In the genomic region with DNA sequence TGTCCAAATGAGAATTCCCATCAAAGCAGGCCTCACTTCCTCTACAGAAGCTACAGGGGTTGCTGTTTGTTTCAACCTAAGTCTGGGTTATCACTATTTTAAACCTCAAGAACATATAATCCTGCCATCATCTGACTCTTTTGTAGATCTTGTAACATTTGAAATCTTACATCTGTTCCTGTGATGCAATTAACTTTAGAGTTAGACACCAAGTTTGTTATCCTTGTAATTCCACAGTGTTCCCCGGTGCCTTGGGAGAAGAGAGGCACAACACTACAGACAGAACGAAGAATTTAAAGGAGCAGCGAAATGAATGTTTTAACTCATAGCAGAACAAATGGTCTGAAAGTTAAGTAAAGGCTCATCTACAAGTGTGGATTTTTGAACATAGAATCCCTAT, we compare ENCODE assay signal across 15 cellular contexts.
DNase-seq lines count a peak whose midpoint lies in the region; ATAC-seq and TF ChIP-seq lines count a peak whose summit lies in the region.
"Had no signal": no experiment of that assay in that cellular context is flagged by ENCODE, and none has a peak within 500 bp of the region (broad histone marks: within the 10 kb centered on the region; RNA-seq: fewer than 3 reads in every experiment).

No MANE protein-coding gene starts in this region.

- H3K4me3 ChIP-seq in left ventricle myocardium inferior (no peak overlapping the region), fibroblast of pulmonary artery (replicated peaks; ENCODE audit: low read depth, low read length) (no peak overlapping the region)
- H3K4me3 ChIP-seq: K562 had no signal

- H3K4me1 Mint-ChIP-seq in nephron: peaks cover 5% of the 10 kb centered on the region

- H3K27ac ChIP-seq in left ventricle myocardium inferior (replicated peaks): no peak overlapping the region
- no peak overlapping the region for H3K27ac ChIP-seq in substantia nigra (ENCODE audit: low read depth, low read length, poor library complexity, severe bottlenecking)
- H3K27ac ChIP-seq: HL-60 had no signal

- ATAC-seq in left ventricle myocardium superior (peak; percentile 82), HG03457 (IDR thresholded peaks at IDR 0.05; ENCODE audit: unreplicated experiment) (no peak)
- ATAC-seq: K562 had no signal

- no peak for TF ChIP-seq CTCF in left ventricle myocardium inferior (IDR thresholded peaks at IDR 0.05; ENCODE audit: borderline replicate concordance)
- no peak for TF ChIP-seq CTCF in fibroblast of pulmonary artery (IDR thresholded peaks at IDR 0.05; ENCODE audit: low read length, missing control alignments)
- TF ChIP-seq CTCF in nephron (IDR thresholded peaks at IDR 0.05; ENCODE audit: unreplicated experiment in 3 of 3): no peak

- H3K4me3 Mint-ChIP-seq in nephron: no peak overlapping the region
- H3K4me3 Mint-ChIP-seq: H9 had no signal

- no peaks in the 10 kb centered on the region for H3K27me3 Mint-ChIP-seq in nephron (ENCODE audit: low read depth)

- intact Hi-C loops in left ventricle myocardium superior (cut with micrococcal nuclease) (no loop called here), left ventricle myocardium inferior (cut with micrococcal nuclease) (no loop called here)

- peaks cover 4% of the 10 kb centered on the region for H3K9me3 Mint-ChIP-seq in nephron
- H3K9me3 Mint-ChIP-seq: H9 had no signal

- H3K27me3 ChIP-seq in left ventricle myocardium inferior (ENCODE audit: low read depth): no peaks in the 10 kb centered on the region

- H3K4me1 ChIP-seq in left ventricle myocardium inferior: no peaks in the 10 kb centered on the region

- H3K36me3 ChIP-seq in left ventricle myocardium inferior: no peaks in the 10 kb centered on the region

- no peaks in the 10 kb centered on the region for H3K36me3 Mint-ChIP-seq in nephron (ENCODE audit: low read depth)

- peak overlapping the region in 2 of 3 experiments; percentile 14 to 35 for H3K27ac Mint-ChIP-seq in nephron
- H3K27ac Mint-ChIP-seq: H9 had no signal

- DNase-seq in left ventricle myocardium superior: no peak
- no peak for DNase-seq in left ventricle myocardium inferior
- DNase-seq in fibroblast of pulmonary artery (ENCODE audit: low read depth): peak; percentile 65
- DNase-seq in substantia nigra (lab: John Stamatoyannopoulos, UW): no peak
- no peak for DNase-seq in activated CD4-positive, alpha-beta T cell treated with anti-CD3 and anti-CD28 coated beads for 48 hours
- DNase-seq: C1 segment of cervical spinal cord, DND-41, H9, NCI-H1048, NCI-H2081 treated with DMSO at 0.1 percent for 48 hours, NCI-H510A treated with DMSO at 0.1 percent for 48 hours had no signal

- no peaks in the 10 kb centered on the region for H3K9me3 ChIP-seq in left ventricle myocardium inferior (replicated peaks)
